Comparison of ENCODE assay signal across 11 cellular contexts in genomic region chr4:60189286-60189685, GRCh38.
"Had no signal": no experiment of that assay in that cellular context is flagged by ENCODE, and none has a peak within 500 bp of the region (broad histone marks: within the 10 kb centered on the region; RNA-seq: fewer than 3 reads in every experiment).

No MANE protein-coding gene starts in this region.

- H3K36me3 ChIP-seq: HAP-1 had no signal

- H3K9ac ChIP-seq: GM23248 had no signal

- ATAC-seq: GM23338, HCT116 had no signal

- FAIRE-seq: H1, H54 had no signal

- H3K4me1 ChIP-seq: HAP-1 had no signal

- H3K4me2 ChIP-seq: GM23338 had no signal

- DNase-seq: GM23248, GOT3, H7, H9, HCEC 1CT, HFFc6 had no signal

- H2AFZ ChIP-seq: GM23248, GM23338 had no signal

- H3K4me3 ChIP-seq: GM23248, GM23338, HAP-1 had no signal

- H3K27ac ChIP-seq: GM23248 had no signal
